In the genomic region with DNA sequence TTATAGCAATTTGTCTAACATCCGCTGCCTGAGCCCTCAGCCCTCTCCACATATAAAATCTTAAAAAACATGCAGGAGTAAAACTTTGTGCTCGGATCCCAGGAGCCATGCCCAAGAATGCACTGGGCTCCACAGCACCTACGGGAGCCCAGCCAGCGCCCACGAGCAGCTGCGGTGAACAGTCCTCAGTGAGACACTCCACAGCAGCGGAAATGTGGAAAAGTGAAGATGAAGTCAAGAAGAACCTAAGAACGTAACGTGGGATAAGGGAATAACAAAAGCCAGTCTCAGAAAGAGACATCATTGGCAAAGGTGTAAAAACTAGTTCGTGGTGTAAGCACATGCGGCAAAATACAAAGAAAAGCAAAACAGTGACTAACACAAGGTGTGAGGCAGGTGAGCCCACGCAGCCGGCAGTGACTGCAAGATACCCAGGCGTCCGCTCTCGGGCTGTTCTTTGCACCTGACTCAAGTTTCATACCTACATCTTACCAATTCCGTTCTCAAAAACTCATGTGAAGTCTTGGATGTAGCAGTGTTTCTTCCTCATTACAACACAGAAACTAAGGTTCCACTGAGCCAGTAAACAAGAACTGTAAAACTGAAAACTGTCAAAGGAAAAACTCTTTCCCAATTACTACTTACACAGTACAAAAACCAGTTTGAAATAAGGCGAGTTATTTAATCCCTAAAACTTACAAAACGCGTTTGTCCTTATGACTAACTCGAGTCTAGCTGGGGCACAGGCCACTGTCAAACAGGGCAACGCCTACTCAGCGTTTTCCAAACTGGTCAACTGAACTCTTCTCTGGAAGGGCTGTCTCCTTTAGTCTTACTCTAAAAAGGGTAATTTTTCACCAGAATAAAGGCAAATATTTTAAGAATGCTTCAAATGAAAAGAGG, we compare ENCODE assay signal across 8 cellular contexts. TPM values are rescaled to one million over a fixed set of nuclear protein-coding genes. Genes with fewer than 3 reads are reported as not detected.
DNase-seq lines count a peak whose midpoint lies in the region; ATAC-seq and TF ChIP-seq lines count a peak whose summit lies in the region.

No MANE protein-coding gene starts in this region.

- H3K4me3 Mint-ChIP-seq in activated T-cell treated with anti-CD3 and anti-CD28 coated beads, Interleukin-2, amount 50 U/mL, for 24 hours: peak overlapping the region; percentile 85

- H3K27me3 Mint-ChIP-seq in activated T-cell treated with anti-CD3 and anti-CD28 coated beads, Interleukin-2, amount 50 U/mL, for 24 hours: no peaks in the 10 kb centered on the region

- TF ChIP-seq CTCF in MM.1S (IDR thresholded peaks at IDR 0.05; ENCODE audit: low read length): no peak
- TF ChIP-seq CTCF in fibroblast of pulmonary artery (IDR thresholded peaks at IDR 0.05; ENCODE audit: low read length, missing control alignments): no peak
- TF ChIP-seq CTCF in gastrocnemius medialis (IDR thresholded peaks at IDR 0.05 in 4 of 5, conservative IDR thresholded peaks at IDR 0.05 in 1 of 5): no peak

- H3K4me2 ChIP-seq in MM.1S (ENCODE audit: low read depth, low read length): 0 out of 2 replicates have a peak overlapping the region, but pooled peaks have one; percentile 70

- H3K27ac Mint-ChIP-seq in activated T-cell treated with anti-CD3 and anti-CD28 coated beads, Interleukin-2, amount 50 U/mL, for 24 hours: peak overlapping the region; percentile 94

- intact Hi-C loops in gastrocnemius medialis (cut with DNase I; ENCODE audit: low total_unique reads): loop anchor here (2.0 to 10.0 kb wide), 5 partner anchors 41 to 457 kb away; partner anchors contain the start of genes DNLZ and QSOX2

- H3K27me3 ChIP-seq in MM.1S (replicated peaks; ENCODE audit: insufficient read depth, low read length): no peaks in the 10 kb centered on the region
- H3K27me3 ChIP-seq in gastrocnemius medialis: no peaks in the 10 kb centered on the region

- no peak overlapping the region for H2AFZ ChIP-seq in MM.1S (ENCODE audit: low read length)

- H3K9ac ChIP-seq in MM.1S (ENCODE audit: low read length): no peak overlapping the region

- in situ Hi-C loops in gastrocnemius medialis (cut with MboI; ENCODE audit: low sequenced_read_pairs in 4 of 4): no loop called here

- H3K9me2 ChIP-seq in MM.1S (replicated peaks; ENCODE audit: insufficient read depth, low read length): no peaks in the 10 kb centered on the region

- TF ChIP-seq POLR2A in gastrocnemius medialis (IDR thresholded peaks at IDR 0.05): peak; percentile 34 to 48

- peaks cover 66% of the 10 kb centered on the region for H3K36me3 Mint-ChIP-seq in activated T-cell treated with anti-CD3 and anti-CD28 coated beads, Interleukin-2, amount 50 U/mL, for 24 hours (ENCODE audit: low read depth)

- ATAC-seq in gastrocnemius medialis (peak; percentile 42 to 48), GM21390 (IDR thresholded peaks at IDR 0.05; ENCODE audit: unreplicated experiment) (no peak)

- DNase-seq in AML-193 (lab: John Stamatoyannopoulos, UW): peak; percentile 36 to 61
- no peak for DNase-seq in MM.1S
- peak; percentile 76 for DNase-seq in activated T-cell treated with anti-CD3 and anti-CD28 coated beads, Interleukin-2, amount 50 U/mL, for 24 hours
- no peak for DNase-seq in fibroblast of pulmonary artery (ENCODE audit: low read depth)
- no peak for DNase-seq in gastrocnemius medialis
- no peak for DNase-seq in NCI-H524 treated with DMSO at 0.1 percent for 48 hours (lab: John Stamatoyannopoulos, UW)
- no peak for DNase-seq in NCI-H526 (lab: John Stamatoyannopoulos, UW)

- H3K4me3 ChIP-seq in MM.1S (ENCODE audit: low read length): no peak overlapping the region
- peak overlapping the region; percentile 46 for H3K4me3 ChIP-seq in fibroblast of pulmonary artery (replicated peaks; ENCODE audit: low read depth, low read length)
- peak overlapping the region; percentile 62 to 64 (median 63) for H3K4me3 ChIP-seq in gastrocnemius medialis

- peaks cover 68% of the 10 kb centered on the region for H3K79me2 ChIP-seq in MM.1S (ENCODE audit: low read length)

- no peaks in the 10 kb centered on the region for H3K36me3 ChIP-seq in MM.1S (replicated peaks; ENCODE audit: insufficient read depth, low read length)
- H3K36me3 ChIP-seq in gastrocnemius medialis: no peaks in the 10 kb centered on the region

- H3F3A ChIP-seq in MM.1S (ENCODE audit: insufficient read depth, low read length): no peaks in the 10 kb centered on the region

- H3K4me1 Mint-ChIP-seq in activated T-cell treated with anti-CD3 and anti-CD28 coated beads, Interleukin-2, amount 50 U/mL, for 24 hours (ENCODE audit: low read depth): peaks cover 74% of the 10 kb centered on the region

- H3K9me3 ChIP-seq in MM.1S (replicated peaks; ENCODE audit: insufficient read depth, low read length): no peaks in the 10 kb centered on the region
- no peaks in the 10 kb centered on the region for H3K9me3 ChIP-seq in gastrocnemius medialis

- H4K20me1 ChIP-seq in MM.1S (ENCODE audit: insufficient read depth, low read length): no peaks in the 10 kb centered on the region

- H3K4me1 ChIP-seq in MM.1S (ENCODE audit: low read length): peaks cover 13% of the 10 kb centered on the region
- peaks cover 64 to 65% of the 10 kb centered on the region in 2 donors for H3K4me1 ChIP-seq in gastrocnemius medialis

- H3K27ac ChIP-seq in MM.1S (ENCODE audit: low read length) (no peak overlapping the region), gastrocnemius medialis (peak overlapping the region; percentile 89 to 90 (median 90))

- H3K9me3 Mint-ChIP-seq in activated T-cell treated with anti-CD3 and anti-CD28 coated beads, Interleukin-2, amount 50 U/mL, for 24 hours: peaks cover 3% of the 10 kb centered on the region

RNA-seq across cellular contexts. Expression of gene CAMSAP1, which starts 1.7 kb away (rescaled TPM):
- total RNA-seq in gastrocnemius medialis: 10 to 100 TPM; 54.8 to 94.9 (median 82.9) TPM

RNA-seq across cellular contexts. Expression of gene UBAC1, which starts 55.5 kb away (rescaled TPM):
- 100 to 1,000 TPM; 218 to 263 (median 248) TPM for total RNA-seq in gastrocnemius medialis

Comparison
In these comparisons a context has a peak if more than half of its experiments do, and no peak if none do; other contexts are left out.
1. DNase-seq: peak in AML-193 (2 of 2) and activated T-cell treated with anti-CD3 and anti-CD28 coated beads, Interleukin-2, amount 50 U/mL, for 24 hours (single experiment); none in MM.1S (single experiment), fibroblast of pulmonary artery (single experiment), gastrocnemius medialis (0 of 2), NCI-H524 treated with DMSO at 0.1 percent for 48 hours (single experiment) and NCI-H526 (0 of 2).